8 cellular contexts compared by ENCODE assay signal in genomic region chr19:40221858-40222619, GRCh38. TPM values are rescaled to one million over a fixed set of nuclear protein-coding genes. Genes with fewer than 3 reads are reported as not detected.
A peak's percentile ranks its signal among the peaks of the same experiment; 100 is the strongest.
DNase-seq lines count a peak whose midpoint lies in the region; ATAC-seq and TF ChIP-seq lines count a peak whose summit lies in the region.

No MANE protein-coding gene starts in this region.

- H3K4me1 Mint-ChIP-seq in activated T-cell treated with anti-CD3 and anti-CD28 coated beads, Interleukin-2, amount 50 U/mL, for 72 hours (ENCODE audit: low read depth): peaks cover 37% of the 10 kb centered on the region
- H3K4me1 Mint-ChIP-seq in stimulated activated naive CD8-positive, alpha-beta T cell treated with anti-CD3 and anti-CD28 coated beads, Interleukin-15, Interleukin-2, amounts not matched to agents 100 ng/mL and 50 ng/mL, for 24 hours (ENCODE audit: low read depth): peaks cover 29% of the 10 kb centered on the region

- H4K20me1 ChIP-seq in MM.1S (ENCODE audit: insufficient read depth, low read length) (no peaks in the 10 kb centered on the region), fibroblast of lung (ENCODE audit: control insufficient read depth, extremely low read depth, insufficient read depth, low read length) (no peaks in the 10 kb centered on the region), neural cell (ENCODE audit: insufficient read depth) (no peaks in the 10 kb centered on the region)

- H3K9me3 Mint-ChIP-seq in activated T-cell treated with anti-CD3 and anti-CD28 coated beads, Interleukin-2, amount 50 U/mL, for 72 hours: peaks cover 3% of the 10 kb centered on the region in 2 donors
- peaks cover 4% of the 10 kb centered on the region for H3K9me3 Mint-ChIP-seq in stimulated activated naive CD8-positive, alpha-beta T cell treated with anti-CD3 and anti-CD28 coated beads, Interleukin-15, Interleukin-2, amounts not matched to agents 100 ng/mL and 50 ng/mL, for 24 hours

- TF ChIP-seq EP300 in neural cell (conservative IDR thresholded peaks at IDR 0.05; ENCODE audit: poor library complexity, severe bottlenecking): no peak

- H3K27ac ChIP-seq in MM.1S (ENCODE audit: low read length) (no peak overlapping the region), RWPE1 (no peak overlapping the region), fibroblast of lung (ENCODE audit: insufficient read depth, low read length) (no peak overlapping the region), neural cell (ENCODE audit: low read length) (no peak overlapping the region)

- H3K4me1 ChIP-seq in MM.1S (ENCODE audit: low read length): no peaks in the 10 kb centered on the region
- peaks cover 4% of the 10 kb centered on the region for H3K4me1 ChIP-seq in fibroblast of lung (ENCODE audit: control insufficient read depth, extremely low read depth, insufficient read depth, low read length)

- H3K27me3 ChIP-seq in MM.1S (replicated peaks; ENCODE audit: insufficient read depth, low read length): 0 out of 2 replicates have a peak, but pooled peaks cover 5% of the 10 kb centered on the region
- H3K27me3 ChIP-seq in fibroblast of lung (ENCODE audit: control insufficient read depth, insufficient read depth, low read length): peaks cover 6% of the 10 kb centered on the region
- H3K27me3 ChIP-seq in neural cell (ENCODE audit: insufficient read depth, low read depth, low read length): peaks cover 21% of the 10 kb centered on the region

- peak; percentile 61 to 66 for ATAC-seq in activated T-cell treated with anti-CD3 and anti-CD28 coated beads, Interleukin-2, amount 50 U/mL, for 72 hours (replicated peaks in 1 of 2)
- no peak for ATAC-seq in HG03521 (IDR thresholded peaks at IDR 0.05; ENCODE audit: unreplicated experiment)

- peak overlapping the region; percentile 13; the same call in 1 of the 2 replicates for H3K9ac ChIP-seq in MM.1S (ENCODE audit: low read length)
- H3K9ac ChIP-seq in fibroblast of lung (ENCODE audit: insufficient read depth, low read length): no peak overlapping the region
- H3K9ac ChIP-seq in neural cell (ENCODE audit: low read length): no peak overlapping the region

- H3K36me3 Mint-ChIP-seq in activated T-cell treated with anti-CD3 and anti-CD28 coated beads, Interleukin-2, amount 50 U/mL, for 72 hours (ENCODE audit: insufficient read depth in 2 of 2): peaks cover 3% of the 10 kb centered on the region in 2 donors
- H3K36me3 Mint-ChIP-seq in stimulated activated naive CD8-positive, alpha-beta T cell treated with anti-CD3 and anti-CD28 coated beads, Interleukin-15, Interleukin-2, amounts not matched to agents 100 ng/mL and 50 ng/mL, for 24 hours (ENCODE audit: low read depth): peaks cover 4% of the 10 kb centered on the region

- POLR2A ChIA-PET in RWPE1 (lab: Yijun Ruan, JAX; ENCODE audit: low non-redundant PET): no interaction called here

- H3F3A ChIP-seq in MM.1S (ENCODE audit: insufficient read depth, low read length): no peaks in the 10 kb centered on the region
- H3F3A ChIP-seq in neural cell (ENCODE audit: insufficient read depth, low read length, poor library complexity, severe bottlenecking): no peaks in the 10 kb centered on the region

- TF ChIP-seq CTCF in MM.1S (IDR thresholded peaks at IDR 0.05; ENCODE audit: low read length) (peak; percentile 88), RWPE1 (conservative IDR thresholded peaks at IDR 0.05; ENCODE audit: low read depth) (peak; percentile 85), fibroblast of lung (conservative IDR thresholded peaks at IDR 0.05 in 1 of 2, IDR thresholded peaks at IDR 0.05 in 1 of 2; ENCODE audit: low read depth in 1 of 2, low read length in 2 of 2) (peak; percentile 85), neural cell (IDR thresholded peaks at IDR 0.05; ENCODE audit: poor library complexity, severe bottlenecking) (peak; percentile 75)

- H3K4me3 ChIP-seq in MM.1S (ENCODE audit: low read length) (peak overlapping the region; percentile 39; the same call in 1 of the 2 replicates), fibroblast of lung (replicated peaks in 1 of 4; ENCODE audit: control extremely low read depth in 1 of 4, insufficient read depth in 1 of 4, low read depth in 3 of 4, low read length in 4 of 4) (no peak overlapping the region), neural cell (ENCODE audit: low read length) (no peak overlapping the region)

- H3K36me3 ChIP-seq in MM.1S (replicated peaks; ENCODE audit: insufficient read depth, low read length): no peaks in the 10 kb centered on the region
- no peaks in the 10 kb centered on the region for H3K36me3 ChIP-seq in fibroblast of lung (ENCODE audit: control insufficient read depth, insufficient read depth, low read length)
- H3K36me3 ChIP-seq in neural cell (ENCODE audit: insufficient read depth, low read length): no peaks in the 10 kb centered on the region

- H3K9me3 ChIP-seq in MM.1S (replicated peaks; ENCODE audit: insufficient read depth, low read length): no peaks in the 10 kb centered on the region
- no peaks in the 10 kb centered on the region for H3K9me3 ChIP-seq in fibroblast of lung (ENCODE audit: control insufficient read depth, insufficient read depth, low read depth, low read length)
- H3K9me3 ChIP-seq in neural cell (ENCODE audit: low read length): no peaks in the 10 kb centered on the region

- peak overlapping the region; percentile 29; the same call in 1 of the 2 replicates for H2AFZ ChIP-seq in MM.1S (ENCODE audit: low read length)
- H2AFZ ChIP-seq in fibroblast of lung (ENCODE audit: low read length): no peak overlapping the region
- H2AFZ ChIP-seq in neural cell (ENCODE audit: low read depth, low read length): no peak overlapping the region

- peak overlapping the region; percentile 8 to 75 for H3K4me3 Mint-ChIP-seq in activated T-cell treated with anti-CD3 and anti-CD28 coated beads, Interleukin-2, amount 50 U/mL, for 72 hours
- H3K4me3 Mint-ChIP-seq in stimulated activated naive CD8-positive, alpha-beta T cell treated with anti-CD3 and anti-CD28 coated beads, Interleukin-15, Interleukin-2, amounts not matched to agents 100 ng/mL and 50 ng/mL, for 24 hours: peak overlapping the region; percentile 35

- H3K79me2 ChIP-seq in MM.1S (ENCODE audit: low read length) (no peaks in the 10 kb centered on the region), fibroblast of lung (ENCODE audit: control insufficient read depth, insufficient read depth, low read length) (no peaks in the 10 kb centered on the region), neural cell (replicated peaks; ENCODE audit: insufficient read depth, low read length) (no peaks in the 10 kb centered on the region)

- DNase-seq in ELR (ENCODE audit: low read depth) (peak; percentile 88), MM.1S (peak; percentile 91), RWPE1 (ENCODE audit: low spot score) (peak; percentile 97), fibroblast of lung (ENCODE audit: low read depth in 2 of 2) (peak; percentile 83 to 94)
- peak; percentile 75 to 77 for DNase-seq in activated T-cell treated with anti-CD3 and anti-CD28 coated beads, Interleukin-2, amount 50 U/mL, for 72 hours

- H3K27me3 Mint-ChIP-seq in activated T-cell treated with anti-CD3 and anti-CD28 coated beads, Interleukin-2, amount 50 U/mL, for 72 hours (ENCODE audit: low read depth): peaks cover 72% of the 10 kb centered on the region
- H3K27me3 Mint-ChIP-seq in stimulated activated naive CD8-positive, alpha-beta T cell treated with anti-CD3 and anti-CD28 coated beads, Interleukin-15, Interleukin-2, amounts not matched to agents 100 ng/mL and 50 ng/mL, for 24 hours: peaks cover 59% of the 10 kb centered on the region

- peak; percentile 60 for TF ChIP-seq RAD21 in neural cell (conservative IDR thresholded peaks at IDR 0.05)

- H3K9me2 ChIP-seq in MM.1S (replicated peaks; ENCODE audit: insufficient read depth, low read length) (no peaks in the 10 kb centered on the region), neural cell (ENCODE audit: insufficient read depth, low read length) (no peaks in the 10 kb centered on the region)

- H3K4me2 ChIP-seq in MM.1S (ENCODE audit: low read depth, low read length): peak overlapping the region; percentile 40; the same call in 1 of the 2 replicates
- H3K4me2 ChIP-seq in fibroblast of lung (ENCODE audit: extremely low read depth, insufficient read depth, low read length): no peak overlapping the region
- H3K4me2 ChIP-seq in neural cell (ENCODE audit: low read length): no peak overlapping the region

- peak overlapping the region; percentile 59 for H3K27ac Mint-ChIP-seq in activated T-cell treated with anti-CD3 and anti-CD28 coated beads, Interleukin-2, amount 50 U/mL, for 72 hours
- peak overlapping the region; percentile 72 for H3K27ac Mint-ChIP-seq in stimulated activated naive CD8-positive, alpha-beta T cell treated with anti-CD3 and anti-CD28 coated beads, Interleukin-15, Interleukin-2, amounts not matched to agents 100 ng/mL and 50 ng/mL, for 24 hours

- CTCF ChIA-PET in RWPE1 (lab: Yijun Ruan, JAX): interaction anchor here (0.6 to 0.7 kb wide), 2 partner anchors 12 to 623 kb away, joined by 3 to 4 read pairs; no protein-coding TSS in a partner anchor

TF ChIP-seq in neural cell, 6 proteins besides CTCF, POLR2A, EP300 and RAD21 (continues in another document):
- TF ChIP-seq EZH2 (IDR thresholded peaks at IDR 0.05; ENCODE audit: borderline replicate concordance, insufficient read depth, low read length, poor library complexity, severe bottlenecking) (no peak), SMC3 (conservative IDR thresholded peaks at IDR 0.05; ENCODE audit: poor library complexity) (peak; percentile 69), TAF1 (IDR thresholded peaks at IDR 0.05; ENCODE audit: low read depth) (no peak)

RNA-seq across cellular contexts. Expression of gene TTC9B, which starts 3.9 kb away (rescaled TPM):
- total RNA-seq in activated T-cell treated with anti-CD3 and anti-CD28 coated beads, Interleukin-2, amount 50 U/mL, for 72 hours: not detected
- total RNA-seq in fibroblast of lung: not detected in 2 replicates
- polyA plus RNA-seq in fibroblast of lung (not detected in 2 replicates), neural cell (111 and 132 TPM in 2 replicates)
- 0.10 TPM in 1 of 2 replicates, not detected in the other for polyA plus RNA-seq in fibroblast of lung (2012)
- polyA minus RNA-seq in fibroblast of lung (ENCODE audit: low replicate concordance) (not detected in 2 replicates), neural cell (25.4 and 25.8 TPM in 2 replicates)

RNA-seq across cellular contexts. Expression of gene CCNP, which starts 4.5 kb away (rescaled TPM):
- total RNA-seq in activated T-cell treated with anti-CD3 and anti-CD28 coated beads, Interleukin-2, amount 50 U/mL, for 72 hours: 1 to 10 TPM in 1 of 2 donors, under 1 TPM in 1; 0.81 to 1.2 TPM
- total RNA-seq in fibroblast of lung: 0.26 and 0.50 TPM in 2 replicates
- polyA plus RNA-seq in fibroblast of lung (0.07 and 0.16 TPM in 2 replicates), neural cell (0.30 and 0.32 TPM in 2 replicates)
- polyA plus RNA-seq in fibroblast of lung (2012): 0.20 and 0.48 TPM in 2 replicates
- polyA minus RNA-seq in fibroblast of lung (ENCODE audit: low replicate concordance) (0.67 TPM in 1 of 2 replicates, not detected in the other), neural cell (not detected in 2 replicates)

RNA-seq across cellular contexts. Expression of gene MAP3K10, which starts 30.8 kb away (rescaled TPM):
- 10 to 100 TPM; 12.7 to 22.0 TPM for total RNA-seq in activated T-cell treated with anti-CD3 and anti-CD28 coated beads, Interleukin-2, amount 50 U/mL, for 72 hours
- total RNA-seq in fibroblast of lung: 7.2 and 7.4 TPM in 2 replicates
- polyA plus RNA-seq in fibroblast of lung (1.9 and 2.7 TPM in 2 replicates), neural cell (18.3 and 21.1 TPM in 2 replicates)
- 4.4 and 4.8 TPM in 2 replicates for polyA plus RNA-seq in fibroblast of lung (2012)
- polyA minus RNA-seq in fibroblast of lung (ENCODE audit: low replicate concordance) (3.1 and 3.7 TPM in 2 replicates), neural cell (46.4 and 48.9 TPM in 2 replicates)
